Comparison of ENCODE assay signal across 18 cellular contexts in genomic region chr16:47925811-47926460, GRCh38.
"Had no signal": no experiment of that assay in that cellular context is flagged by ENCODE, and none has a peak within 500 bp of the region (broad histone marks: within the 10 kb centered on the region; RNA-seq: fewer than 3 reads in every experiment).

No MANE protein-coding gene starts in this region.

- H3K4me3 ChIP-seq: left lung, psoas muscle, transverse colon had no signal

- H3K27me3 Mint-ChIP-seq: activated CD4-positive, alpha-beta T cell treated with anti-CD3 and anti-CD28 coated beads, Interleukin-2, amount 10 ng/mL, durations not matched to agents 24 days and 14 days; central memory CD8-positive, alpha-beta T cell had no signal

- H3K36me3 ChIP-seq: left lung, transverse colon had no signal

- H3K4me3 Mint-ChIP-seq: activated B cell treated with CpG ODN at 0.5 μM for 24 hours; activated CD4-positive, alpha-beta T cell treated with anti-CD3 and anti-CD28 coated beads, Interleukin-2, amount 10 ng/mL, durations not matched to agents 24 days and 14 days; activated naive CD4-positive, alpha-beta T cell treated with anti-CD3 and anti-CD28 coated beads for 36 hours; central memory CD8-positive, alpha-beta T cell; effector memory CD8-positive, alpha-beta T cell; immature natural killer cell; nephron had no signal

- H3K4me1 Mint-ChIP-seq: activated B cell treated with CpG ODN at 0.5 μM for 24 hours; activated CD4-positive, alpha-beta T cell treated with anti-CD3 and anti-CD28 coated beads, Interleukin-2, amount 10 ng/mL, durations not matched to agents 24 days and 14 days; central memory CD8-positive, alpha-beta T cell; immature natural killer cell; nephron had no signal

- H3K9me3 ChIP-seq: left lung, psoas muscle, transverse colon had no signal

- H3K36me3 Mint-ChIP-seq: immature natural killer cell had no signal

- H3K4me1 ChIP-seq: left lung, psoas muscle, transverse colon had no signal

- H3K27ac ChIP-seq: left lung, psoas muscle, transverse colon had no signal

- H3K27ac Mint-ChIP-seq: activated B cell treated with CpG ODN at 0.5 μM for 24 hours; activated CD4-positive, alpha-beta T cell treated with anti-CD3 and anti-CD28 coated beads, Interleukin-2, amount 10 ng/mL, durations not matched to agents 24 days and 14 days; activated naive CD4-positive, alpha-beta T cell treated with anti-CD3 and anti-CD28 coated beads for 36 hours; effector memory CD8-positive, alpha-beta T cell; immature natural killer cell; nephron had no signal

- H3K9me3 Mint-ChIP-seq: activated B cell treated with CpG ODN at 0.5 μM for 24 hours; activated CD4-positive, alpha-beta T cell treated with anti-CD3 and anti-CD28 coated beads, Interleukin-2, amount 10 ng/mL, durations not matched to agents 24 days and 14 days; activated naive CD4-positive, alpha-beta T cell treated with anti-CD3 and anti-CD28 coated beads for 36 hours; central memory CD8-positive, alpha-beta T cell; effector memory CD8-positive, alpha-beta T cell; nephron had no signal

- ATAC-seq: effector memory CD8-positive, alpha-beta T cell; esophagus mucosa; left lung; psoas muscle; sciatic nerve had no signal

- DNase-seq: activated B cell treated with CpG ODN at 0.5 μM for 24 hours; activated CD4-positive, alpha-beta T cell treated with anti-CD3 and anti-CD28 coated beads, Interleukin-2, amount 10 ng/mL, durations not matched to agents 24 days and 14 days; activated CD8-positive, alpha-beta memory T cell treated with anti-CD3 and anti-CD28 coated beads for 24 hours; activated naive CD4-positive, alpha-beta T cell treated with anti-CD3 and anti-CD28 coated beads for 36 hours; cortex of kidney; effector memory CD8-positive, alpha-beta T cell; immature natural killer cell; left lung; mesendoderm; psoas muscle; stimulated activated CD4-positive, alpha-beta T cell treated with anti-CD3 and anti-CD28 coated beads, Interleukin-2, amount 100 ng/mL, for 24 hours; stimulated activated naive CD4-positive, alpha-beta T cell; substantia nigra; transverse colon had no signal

- H3K27me3 ChIP-seq: left lung, transverse colon had no signal
